In genomic region chr6:42452171-42453026, GRCh38 we compare ENCODE assay signal across 1 cellular context.
A peak's percentile ranks its signal among the peaks of the same experiment; 100 is the strongest.
TF ChIP-seq lines count a peak whose summit lies in the region.

No MANE protein-coding gene starts in this region.

TF ChIP-seq in H1, 55 proteins besides CTCF, POLR2A, EP300 and RAD21:
- TF ChIP-seq JUN (IDR thresholded peaks at IDR 0.05; ENCODE audit: low read depth, low read length) (no peak), CHD1 (IDR thresholded peaks at IDR 0.05; ENCODE audit: low read depth, low read length) (no peak), CREB1 (IDR thresholded peaks at IDR 0.05) (no peak; the same call in 1 of the 2 replicates), GABPA (IDR thresholded peaks at IDR 0.05; ENCODE audit: borderline replicate concordance, insufficient read depth, low read length) (no peak), KDM5A (IDR thresholded peaks at IDR 0.05; ENCODE audit: low read length) (no peak), ATF3 (IDR thresholded peaks at IDR 0.05; ENCODE audit: insufficient read depth, low read depth, low read length) (no peak), TCF12 (IDR thresholded peaks at IDR 0.05; ENCODE audit: low read depth, low read length) (no peak), POLR2AphosphoS5 (IDR thresholded peaks at IDR 0.05; ENCODE audit: low read depth, low read length) (peak; percentile 57; the same call in 1 of the 2 replicates), JUND (IDR thresholded peaks at IDR 0.05; ENCODE audit: low read length) (no peak), GTF2F1 (IDR thresholded peaks at IDR 0.05; ENCODE audit: borderline replicate concordance, low read depth, low read length) (no peak), USF2 (IDR thresholded peaks at IDR 0.05; ENCODE audit: low read length) (no peak), NANOG (IDR thresholded peaks at IDR 0.05; ENCODE audit: insufficient read depth, low read depth, low read length, poor library complexity, severe bottlenecking) (peak; percentile 20), RNF2 (IDR thresholded peaks at IDR 0.05; ENCODE audit: borderline replicate concordance, low read depth, low read length, missing control alignments, poor library complexity, severe bottlenecking) (no peak), CHD2 (IDR thresholded peaks at IDR 0.05; ENCODE audit: low read length) (no peak), SIRT6 (IDR thresholded peaks at IDR 0.05; ENCODE audit: low read length) (no peak), BCL11A (IDR thresholded peaks at IDR 0.05; ENCODE audit: low read depth in 2 of 2, low read length in 2 of 2) (no peak), ZNF274 (IDR thresholded peaks at IDR 0.05; ENCODE audit: borderline replicate concordance, extremely low read depth, low read length) (no peak), SRF (IDR thresholded peaks at IDR 0.05; ENCODE audit: low read depth, low read length) (no peak), CBX5 (IDR thresholded peaks at IDR 0.05; ENCODE audit: low read depth, low read length) (no peak), RBBP5 (IDR thresholded peaks at IDR 0.05; ENCODE audit: borderline replicate concordance, low read depth, low read length) (peak; percentile 63), HDAC6 (IDR thresholded peaks at IDR 0.05; ENCODE audit: low read depth, low read length) (no peak), POU5F1 (IDR thresholded peaks at IDR 0.05; ENCODE audit: low read depth, low read length) (no peak), EGR1 (IDR thresholded peaks at IDR 0.05; ENCODE audit: borderline replicate concordance, low read depth, low read length) (0 out of 2 replicates have a peak, but pooled peaks have one; percentile 26), ASH2L (IDR thresholded peaks at IDR 0.05; ENCODE audit: low read length) (peak; percentile 62), TAF7 (optimal IDR thresholded peaks at IDR 0.05; ENCODE audit: borderline replicate concordance, low read depth, low read length) (no peak), BRCA1 (IDR thresholded peaks at IDR 0.05; ENCODE audit: low read depth, low read length) (no peak), FOSL1 (IDR thresholded peaks at IDR 0.05; ENCODE audit: insufficient read depth, low read depth, low read length) (no peak), CBX8 (IDR thresholded peaks at IDR 0.05; ENCODE audit: borderline replicate concordance, low read depth, low read length) (no peak), MAX (IDR thresholded peaks at IDR 0.05) (peak; percentile 37), SP1 (IDR thresholded peaks at IDR 0.05; ENCODE audit: low read depth, low read length) (no peak), SP4 (IDR thresholded peaks at IDR 0.05; ENCODE audit: low read length) (no peak), SUZ12 (IDR thresholded peaks at IDR 0.05; ENCODE audit: low read length) (0 out of 2 replicates have a peak, but pooled peaks have one; percentile 5), RXRA (IDR thresholded peaks at IDR 0.05; ENCODE audit: insufficient read depth, low read depth, low read length) (no peak), ATF2 (IDR thresholded peaks at IDR 0.05; ENCODE audit: low read length) (no peak), BACH1 (IDR thresholded peaks at IDR 0.05; ENCODE audit: low read length) (no peak), SIN3A (conservative IDR thresholded peaks at IDR 0.05 in 1 of 2, IDR thresholded peaks at IDR 0.05 in 1 of 2; ENCODE audit: low read depth in 1 of 2, low read length in 2 of 2) (peak in 1 of 2 experiments; percentile 80; a peak in 1 of 4 replicates), EZH2 (IDR thresholded peaks at IDR 0.05; ENCODE audit: low read depth, low read length, severe bottlenecking) (no peak), TBP (IDR thresholded peaks at IDR 0.05; ENCODE audit: low read depth, low read length) (0 out of 2 replicates have a peak, but pooled peaks have one; percentile 23), MAFK (IDR thresholded peaks at IDR 0.05; ENCODE audit: low read depth, low read length) (no peak), CHD7 (IDR thresholded peaks at IDR 0.05; ENCODE audit: insufficient replicate concordance, low read length) (no peak), HDAC2 (IDR thresholded peaks at IDR 0.05; ENCODE audit: borderline replicate concordance in 1 of 2, low read depth in 2 of 2, low read length in 2 of 2) (peak in 1 of 2 experiments; percentile 28; a peak in 2 of 4 replicates), SP2 (IDR thresholded peaks at IDR 0.05; ENCODE audit: low read length) (no peak), TEAD4 (IDR thresholded peaks at IDR 0.05; ENCODE audit: low read depth, low read length) (no peak), CTBP2 (IDR thresholded peaks at IDR 0.05; ENCODE audit: borderline replicate concordance, insufficient read depth, insufficient read length, low read length) (peak; percentile 6), SAP30 (IDR thresholded peaks at IDR 0.05; ENCODE audit: insufficient read depth, insufficient replicate concordance, low read length) (no peak), TAF1 (IDR thresholded peaks at IDR 0.05; ENCODE audit: low read depth, low read length) (peak; percentile 74), YY1 (IDR thresholded peaks at IDR 0.05; ENCODE audit: low read depth, low read length) (no peak), PHF8 (conservative IDR thresholded peaks at IDR 0.05; ENCODE audit: low read depth, low read length) (peak; percentile 44; the same call in 1 of the 2 replicates), KDM1A (IDR thresholded peaks at IDR 0.05; ENCODE audit: borderline replicate concordance, low read length) (no peak)
- TF ChIP-seq, protein P1, sequence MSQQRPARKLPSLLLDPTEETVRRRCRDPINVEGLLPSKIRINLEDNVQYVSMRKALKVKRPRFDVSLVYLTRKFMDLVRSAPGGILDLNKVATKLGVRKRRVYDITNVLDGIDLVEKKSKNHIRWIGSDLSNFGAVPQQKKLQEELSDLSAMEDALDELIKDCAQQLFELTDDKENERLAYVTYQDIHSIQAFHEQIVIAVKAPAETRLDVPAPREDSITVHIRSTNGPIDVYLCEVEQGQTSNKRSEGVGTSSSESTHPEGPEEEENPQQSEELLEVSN (IDR thresholded peaks at IDR 0.05), result peak; percentile 29; the same call in 1 of the 2 replicates
